In the genomic region with DNA sequence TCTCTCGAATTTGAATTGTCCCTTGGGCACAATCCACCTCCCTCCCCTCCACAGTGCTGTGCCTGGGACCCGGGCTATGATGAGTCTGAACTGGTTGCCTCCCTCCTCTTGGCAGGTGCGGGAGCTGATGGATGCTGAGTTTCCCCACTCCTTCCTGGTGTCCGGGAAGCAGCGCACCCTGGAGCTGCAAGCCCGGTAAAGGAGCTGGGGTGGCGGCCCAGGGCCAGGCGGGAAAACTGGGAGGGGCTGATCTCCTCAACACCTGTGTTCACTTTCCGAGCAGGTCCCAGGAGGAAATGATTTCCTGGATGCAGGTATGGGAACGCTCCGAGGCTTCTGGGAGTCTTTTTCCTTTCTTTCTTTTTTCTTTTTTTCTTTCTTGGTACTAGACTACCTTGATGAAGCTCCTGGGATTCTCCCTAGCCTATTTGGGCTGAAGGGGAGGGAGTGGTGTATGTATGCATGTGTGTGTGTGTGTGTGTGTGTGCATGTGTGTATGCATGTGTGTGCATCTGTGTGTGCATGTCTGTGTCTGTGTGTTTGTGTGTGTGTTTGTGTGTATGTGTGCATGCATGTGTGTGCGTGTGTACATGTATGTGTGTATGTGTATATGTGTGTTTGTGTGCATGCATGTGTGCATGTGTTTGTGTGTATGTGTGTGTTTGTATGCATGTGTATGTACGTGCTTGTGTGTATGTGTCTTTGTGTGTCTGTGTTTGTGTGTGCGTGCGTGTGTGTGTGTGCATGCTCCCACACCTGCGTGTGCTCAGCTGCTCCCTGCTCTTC, we compare ENCODE assay signal across 15 cellular contexts. TPM values are rescaled to one million over a fixed set of nuclear protein-coding genes. Genes with fewer than 3 reads are reported as not detected.
DNase-seq lines count a peak whose midpoint lies in the region; ATAC-seq and TF ChIP-seq lines count a peak whose summit lies in the region.
"Had no signal": no experiment of that assay in that cellular context is flagged by ENCODE, and none has a peak within 500 bp of the region (broad histone marks: within the 10 kb centered on the region; RNA-seq: fewer than 3 reads in every experiment).

No MANE protein-coding gene starts in this region.

- POLR2A ChIA-PET in WTC11 (lab: Charles Lee) = no interaction called here

- H3K9me3 ChIP-seq in psoas muscle = no peaks in the 10 kb centered on the region
- H3K9me3 ChIP-seq: Caco-2, spleen, thoracic aorta had no signal

- H3K36me3 ChIP-seq in psoas muscle (ENCODE audit: insufficient read depth in 1 of 2, low read depth in 1 of 2) = no peaks in the 10 kb centered on the region
- H3K36me3 ChIP-seq: thoracic aorta had no signal

- H3K27ac ChIP-seq in psoas muscle = no peak overlapping the region
- H3K27ac ChIP-seq: epithelial cell of prostate, thoracic aorta had no signal

- peak; percentile 36 for ATAC-seq in WTC11
- ATAC-seq in psoas muscle = no peak
- ATAC-seq: activated naive CD4-positive, alpha-beta T cell treated with anti-CD3 and anti-CD28 coated beads, Interleukin-2, amount 50 U/mL, for 72 hours had no signal

- peaks cover 23% of the 10 kb centered on the region for H3K4me1 Mint-ChIP-seq in WTC11
- H3K4me1 Mint-ChIP-seq in osteocyte (ENCODE audit: unreplicated experiment) = peaks cover 23% of the 10 kb centered on the region

- H3K9me3 Mint-ChIP-seq in WTC11 (no peaks in the 10 kb centered on the region), osteocyte (ENCODE audit: unreplicated experiment) (no peaks in the 10 kb centered on the region)
- H3K9me3 Mint-ChIP-seq: activated naive CD4-positive, alpha-beta T cell treated with anti-CD3 and anti-CD28 coated beads, Interleukin-2, amount 50 U/mL, for 72 hours had no signal

- H3K27me3 Mint-ChIP-seq in WTC11 (ENCODE audit: low read depth) = no peaks in the 10 kb centered on the region
- H3K27me3 Mint-ChIP-seq in osteocyte (ENCODE audit: unreplicated experiment) = no peaks in the 10 kb centered on the region

- H3K36me3 Mint-ChIP-seq in WTC11 (no peaks in the 10 kb centered on the region), osteocyte (ENCODE audit: unreplicated experiment) (no peaks in the 10 kb centered on the region)
- H3K36me3 Mint-ChIP-seq: activated naive CD4-positive, alpha-beta T cell treated with anti-CD3 and anti-CD28 coated beads, Interleukin-2, amount 50 U/mL, for 72 hours had no signal

- H3K4me1 ChIP-seq in psoas muscle = peaks cover 3% of the 10 kb centered on the region

- H3K4me3 Mint-ChIP-seq in WTC11 (no peak overlapping the region), osteocyte (ENCODE audit: unreplicated experiment) (no peak overlapping the region)

- TF ChIP-seq CTCF in WTC11 (IDR thresholded peaks at IDR 0.05) (no peak), osteocyte (IDR thresholded peaks at IDR 0.05) (no peak), psoas muscle (IDR thresholded peaks at IDR 0.05) (no peak)

- no peaks in the 10 kb centered on the region for H3K27me3 ChIP-seq in psoas muscle (ENCODE audit: insufficient read depth in 3 of 3, low read length in 2 of 3)
- H3K27me3 ChIP-seq: spleen had no signal

- peak; percentile 5 for DNase-seq in NCI-H1436 (lab: John Stamatoyannopoulos, UW)
- no peak for DNase-seq in NCI-H1436 treated with DMSO at 0.1 percent for 48 hours (lab: John Stamatoyannopoulos, UW)
- DNase-seq in HT-29 (ENCODE audit: low spot score) = peak; percentile 76
- DNase-seq in WTC11 (ENCODE audit: low spot score) = peak; percentile 67
- peak; percentile 42 for DNase-seq in mucosa of gallbladder (ENCODE audit: low spot score)
- no peak for DNase-seq in osteocyte (ENCODE audit: extremely low spot score, unreplicated experiment)
- DNase-seq in Ammon's horn (ENCODE audit: low spot score) = no peak
- DNase-seq in psoas muscle = no peak
- DNase-seq: occipital lobe had no signal

- CTCF ChIA-PET in WTC11 (lab: Charles Lee) = interaction anchor here (0.6 to 15.6 kb wide), 27 partner anchors 9 to 294 kb away, joined by 3 to 537 read pairs (median 4); a partner anchor contains a TSS

- WGBS in psoas muscle, 3 donors = 69 to 74% (median 70%) methylated on average over 16 of the region's 16 CpGs

- H3K4me3 ChIP-seq in psoas muscle = no peak overlapping the region
- H3K4me3 ChIP-seq: spleen, thoracic aorta had no signal

- intact Hi-C loops in psoas muscle (cut with DNase I) = loop anchor here in 1 of 2 donors (5.0 kb wide), 1 partner anchor 192 kb away; no protein-coding TSS in a partner anchor

- H3K27ac Mint-ChIP-seq in WTC11 = no peak overlapping the region; the same call in 1 of the 2 replicates
- H3K27ac Mint-ChIP-seq in osteocyte (ENCODE audit: unreplicated experiment) = no peak overlapping the region

TF ChIP-seq in WTC11, 78 proteins besides CTCF, POLR2A, EP300 and RAD21:
- TF ChIP-seq RELA (CRISPR knock-in tag; IDR thresholded peaks at IDR 0.05; ENCODE audit: borderline replicate concordance) (no peak), ZNF671 (CRISPR knock-in tag; IDR thresholded peaks at IDR 0.05) (no peak), ZNF232 (CRISPR knock-in tag; IDR thresholded peaks at IDR 0.05) (no peak)
- TF ChIP-seq, protein P1, sequence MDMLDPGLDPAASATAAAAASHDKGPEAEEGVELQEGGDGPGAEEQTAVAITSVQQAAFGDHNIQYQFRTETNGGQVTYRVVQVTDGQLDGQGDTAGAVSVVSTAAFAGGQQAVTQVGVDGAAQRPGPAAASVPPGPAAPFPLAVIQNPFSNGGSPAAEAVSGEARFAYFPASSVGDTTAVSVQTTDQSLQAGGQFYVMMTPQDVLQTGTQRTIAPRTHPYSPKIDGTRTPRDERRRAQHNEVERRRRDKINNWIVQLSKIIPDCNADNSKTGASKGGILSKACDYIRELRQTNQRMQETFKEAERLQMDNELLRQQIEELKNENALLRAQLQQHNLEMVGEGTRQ (CRISPR knock-in tag; IDR thresholded peaks at IDR 0.05) = no peak
- TF ChIP-seq, protein P2, sequence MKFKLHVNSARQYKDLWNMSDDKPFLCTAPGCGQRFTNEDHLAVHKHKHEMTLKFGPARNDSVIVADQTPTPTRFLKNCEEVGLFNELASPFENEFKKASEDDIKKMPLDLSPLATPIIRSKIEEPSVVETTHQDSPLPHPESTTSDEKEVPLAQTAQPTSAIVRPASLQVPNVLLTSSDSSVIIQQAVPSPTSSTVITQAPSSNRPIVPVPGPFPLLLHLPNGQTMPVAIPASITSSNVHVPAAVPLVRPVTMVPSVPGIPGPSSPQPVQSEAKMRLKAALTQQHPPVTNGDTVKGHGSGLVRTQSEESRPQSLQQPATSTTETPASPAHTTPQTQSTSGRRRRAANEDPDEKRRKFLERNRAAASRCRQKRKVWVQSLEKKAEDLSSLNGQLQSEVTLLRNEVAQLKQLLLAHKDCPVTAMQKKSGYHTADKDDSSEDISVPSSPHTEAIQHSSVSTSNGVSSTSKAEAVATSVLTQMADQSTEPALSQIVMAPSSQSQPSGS (CRISPR knock-in tag; IDR thresholded peaks at IDR 0.05; ENCODE audit: borderline replicate concordance, low read depth) = no peak

RNA-seq across cellular contexts. Expression of a gene that starts 15.2 kb away (rescaled TPM):
- total RNA-seq in HT-29 (2014; rRNA removed; shearing (Covaris generic)) = 0.31 and 0.53 TPM in 2 replicates
- total RNA-seq in WTC11 (2021) (0.31 to 0.78 TPM (median 0.44 TPM) in 3 replicates), mucosa of gallbladder (20.5 TPM), osteocyte (not detected in 2 replicates), psoas muscle (1 to 10 TPM; 1.7 to 4.2 (median 3.1) TPM)
- 1 to 10 TPM in 1 of 3 donors, under 1 TPM in 2; 0.75 to 1.5 (median 0.92) TPM for polyA plus RNA-seq in psoas muscle
- total RNA-seq: Caco-2, lung microvascular endothelial cell had no signal

RNA-seq across cellular contexts. Expression of a gene that starts 34.6 kb away (rescaled TPM):
- 254 and 264 TPM in 2 replicates for total RNA-seq in HT-29 (2014; rRNA removed; shearing (Covaris generic))
- total RNA-seq in WTC11 (2021) (198 to 207 TPM (median 204 TPM) in 3 replicates), mucosa of gallbladder (206 TPM), osteocyte (175 and 180 TPM in 2 replicates), psoas muscle (10 to 100 TPM; 74.6 to 89.2 (median 85.4) TPM)
- polyA plus RNA-seq in psoas muscle = 100 to 1,000 TPM; 110 to 230 (median 145) TPM

Comparison
In these comparisons a context has a peak if more than half of its experiments do, and no peak if none do; other contexts are left out.
1. DNase-seq: peak in NCI-H1436 (single experiment), HT-29 (single experiment), WTC11 (single experiment) and mucosa of gallbladder (single experiment); none in NCI-H1436 treated with DMSO at 0.1 percent for 48 hours (single experiment), osteocyte (single experiment), Ammon's horn (single experiment) and psoas muscle (0 of 2).